9 cellular contexts compared by ENCODE assay signal in genomic region chr13:30607908-30608307, GRCh38. TPM values are rescaled to one million over a fixed set of nuclear protein-coding genes. Genes with fewer than 3 reads are reported as not detected.
DNase-seq lines count a peak whose midpoint lies in the region; ATAC-seq and TF ChIP-seq lines count a peak whose summit lies in the region.
"Had no signal": no experiment of that assay in that cellular context is flagged by ENCODE, and none has a peak within 500 bp of the region (broad histone marks: within the 10 kb centered on the region; RNA-seq: fewer than 3 reads in every experiment).

No MANE protein-coding gene starts in this region.

- no peaks in the 10 kb centered on the region for H3K27me3 ChIP-seq in GM23338 (ENCODE audit: insufficient read depth)
- H3K27me3 ChIP-seq: heart right ventricle had no signal

- H3K27me3 Mint-ChIP-seq in GM23338 (ENCODE audit: insufficient read depth, low read depth, poor library complexity): peaks cover 4% of the 10 kb centered on the region

- H3K4me1 ChIP-seq in GM23338 (ENCODE audit: insufficient read depth): no peaks in the 10 kb centered on the region

- no peaks in the 10 kb centered on the region for H3K9me3 Mint-ChIP-seq in GM23338

- H3K4me3 ChIP-seq in GM23338: no peak overlapping the region
- H3K4me3 ChIP-seq: heart right ventricle had no signal

- H3K9me2 ChIP-seq in GM23338 (ENCODE audit: insufficient read depth): no peaks in the 10 kb centered on the region

- H3K4me2 ChIP-seq in GM23338: no peak overlapping the region

- peaks cover 3% of the 10 kb centered on the region; the same call in 1 of the 2 replicates for H4K20me1 ChIP-seq in GM23338 (replicated peaks; ENCODE audit: insufficient read depth)

- H2AFZ ChIP-seq in GM23338: no peak overlapping the region

- no peak overlapping the region for H3K4me3 Mint-ChIP-seq in GM23338

- peaks cover 7% of the 10 kb centered on the region; the same call in 1 of the 2 replicates for H3K79me2 ChIP-seq in GM23338 (replicated peaks; ENCODE audit: insufficient read depth)

- no peaks in the 10 kb centered on the region for H3F3A ChIP-seq in GM23338 (replicated peaks; ENCODE audit: low read depth)

- DNase-seq in SKM-1 treated with dmso at 0.1 percent for 144 hours (lab: John Stamatoyannopoulos, UW; ENCODE audit: unreplicated experiment) (peak; percentile 35), GM23338 (ENCODE audit: low spot score) (no peak), islet precursor cell (no peak), ureter (ENCODE audit: low spot score) (no peak)
- peak; percentile 85 for DNase-seq in central memory CD4-positive, alpha-beta T cell
- peak; percentile 50 for DNase-seq in stimulated activated naive CD4-positive, alpha-beta T cell treated with Interleukin-2 at 50 U/mL for 16 hours (lab: John Stamatoyannopoulos, UW)

- H3K27ac ChIP-seq in GM23338 (ENCODE audit: low read depth): no peak overlapping the region

- no peak for TF ChIP-seq CTCF in GM23338 (conservative IDR thresholded peaks at IDR 0.05; ENCODE audit: low read depth in 2 of 2)

- H3K36me3 Mint-ChIP-seq in GM23338 (ENCODE audit: low read depth): no peaks in the 10 kb centered on the region; the same call in 2 of the 3 replicates

- no peaks in the 10 kb centered on the region for H3K36me3 ChIP-seq in GM23338 (ENCODE audit: insufficient read depth)
- H3K36me3 ChIP-seq: heart right ventricle had no signal

- H3K27ac Mint-ChIP-seq in GM23338: no peak overlapping the region

- peak; percentile 99 for ATAC-seq in GM19023 (IDR thresholded peaks at IDR 0.05; ENCODE audit: unreplicated experiment)
- ATAC-seq in HG03060 (IDR thresholded peaks at IDR 0.05; ENCODE audit: low read depth, unreplicated experiment): peak; percentile 94
- no peak for ATAC-seq in GM23338

- peaks cover 17% of the 10 kb centered on the region for H3K4me1 Mint-ChIP-seq in GM23338

TF ChIP-seq in GM23338, 12 proteins besides CTCF, POLR2A, EP300 and RAD21:
- TF ChIP-seq EZH2 (IDR thresholded peaks at IDR 0.05; ENCODE audit: low read depth, unreplicated experiment) (no peak), POLR2AphosphoS5 (IDR thresholded peaks at IDR 0.05; ENCODE audit: low read depth) (no peak), STAT1 (IDR thresholded peaks at IDR 0.05; ENCODE audit: unreplicated experiment) (no peak), EZH2phosphoT487 (IDR thresholded peaks at IDR 0.05; ENCODE audit: unreplicated experiment) (no peak), ZNF331 (CRISPR knock-in tag; IDR thresholded peaks at IDR 0.05; ENCODE audit: low read depth) (no peak), ZNF114 (CRISPR knock-in tag; IDR thresholded peaks at IDR 0.05) (no peak)
- TF ChIP-seq, protein P1, sequence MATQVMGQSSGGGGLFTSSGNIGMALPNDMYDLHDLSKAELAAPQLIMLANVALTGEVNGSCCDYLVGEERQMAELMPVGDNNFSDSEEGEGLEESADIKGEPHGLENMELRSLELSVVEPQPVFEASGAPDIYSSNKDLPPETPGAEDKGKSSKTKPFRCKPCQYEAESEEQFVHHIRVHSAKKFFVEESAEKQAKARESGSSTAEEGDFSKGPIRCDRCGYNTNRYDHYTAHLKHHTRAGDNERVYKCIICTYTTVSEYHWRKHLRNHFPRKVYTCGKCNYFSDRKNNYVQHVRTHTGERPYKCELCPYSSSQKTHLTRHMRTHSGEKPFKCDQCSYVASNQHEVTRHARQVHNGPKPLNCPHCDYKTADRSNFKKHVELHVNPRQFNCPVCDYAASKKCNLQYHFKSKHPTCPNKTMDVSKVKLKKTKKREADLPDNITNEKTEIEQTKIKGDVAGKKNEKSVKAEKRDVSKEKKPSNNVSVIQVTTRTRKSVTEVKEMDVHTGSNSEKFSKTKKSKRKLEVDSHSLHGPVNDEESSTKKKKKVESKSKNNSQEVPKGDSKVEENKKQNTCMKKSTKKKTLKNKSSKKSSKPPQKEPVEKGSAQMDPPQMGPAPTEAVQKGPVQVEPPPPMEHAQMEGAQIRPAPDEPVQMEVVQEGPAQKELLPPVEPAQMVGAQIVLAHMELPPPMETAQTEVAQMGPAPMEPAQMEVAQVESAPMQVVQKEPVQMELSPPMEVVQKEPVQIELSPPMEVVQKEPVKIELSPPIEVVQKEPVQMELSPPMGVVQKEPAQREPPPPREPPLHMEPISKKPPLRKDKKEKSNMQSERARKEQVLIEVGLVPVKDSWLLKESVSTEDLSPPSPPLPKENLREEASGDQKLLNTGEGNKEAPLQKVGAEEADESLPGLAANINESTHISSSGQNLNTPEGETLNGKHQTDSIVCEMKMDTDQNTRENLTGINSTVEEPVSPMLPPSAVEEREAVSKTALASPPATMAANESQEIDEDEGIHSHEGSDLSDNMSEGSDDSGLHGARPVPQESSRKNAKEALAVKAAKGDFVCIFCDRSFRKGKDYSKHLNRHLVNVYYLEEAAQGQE (IDR thresholded peaks at IDR 0.05; ENCODE audit: unreplicated experiment): no peak

RNA-seq across cellular contexts. Expression of gene USPL1, which starts 9.8 kb away (rescaled TPM):
- total RNA-seq in GM23338 (2014; rRNA removed; shearing (Covaris generic)): 17.9 and 24.1 TPM in 2 replicates
- 9.4 and 12.4 TPM in 2 replicates for polyA plus RNA-seq in GM23338 (2016; fragmentation: Nextera tagmentation; extraction: Ambion mirVana)
- total RNA-seq in ureter: 24.4 TPM

Comparison
In these comparisons a context has a peak if more than half of its experiments do, and no peak if none do; other contexts are left out.
1. DNase-seq: peak in SKM-1 treated with dmso at 0.1 percent for 144 hours (single experiment), central memory CD4-positive, alpha-beta T cell (single experiment) and stimulated activated naive CD4-positive, alpha-beta T cell treated with Interleukin-2 at 50 U/mL for 16 hours (single experiment); none in GM23338 (single experiment), islet precursor cell (single experiment) and ureter (single experiment).